1 cellular context compared by ENCODE assay signal in the genomic region with DNA sequence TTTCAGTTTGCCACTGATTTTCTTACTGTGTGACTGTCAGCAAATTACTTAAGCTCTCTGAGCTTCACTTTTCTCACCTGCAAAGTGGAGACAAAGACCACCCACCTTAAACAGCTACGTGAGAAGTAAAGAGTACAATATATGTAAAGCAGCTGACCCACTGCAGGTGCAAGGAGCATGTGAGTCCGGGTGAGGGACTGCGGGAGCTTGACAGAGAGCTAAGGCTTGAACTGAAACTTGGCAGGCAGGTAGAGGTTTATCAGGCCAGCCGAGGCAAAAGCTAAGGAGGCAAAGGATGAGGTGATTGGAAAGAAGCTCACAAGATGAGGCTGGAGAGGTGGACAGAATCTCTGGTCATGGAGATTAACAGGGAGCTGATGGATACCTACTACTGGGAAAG.
TF ChIP-seq lines count a peak whose summit lies in the region.

No MANE protein-coding gene starts in this region.

TF ChIP-seq in H1, 55 proteins besides CTCF, POLR2A, EP300 and RAD21 (continued from another document):
- TF ChIP-seq RBBP5 (IDR thresholded peaks at IDR 0.05; ENCODE audit: borderline replicate concordance, low read depth, low read length) (no peak), KDM1A (IDR thresholded peaks at IDR 0.05; ENCODE audit: borderline replicate concordance, low read length) (peak; percentile 56; the same call in 1 of the 2 replicates)
